ENCODE assay signal across 20 cellular contexts in the genomic region with DNA sequence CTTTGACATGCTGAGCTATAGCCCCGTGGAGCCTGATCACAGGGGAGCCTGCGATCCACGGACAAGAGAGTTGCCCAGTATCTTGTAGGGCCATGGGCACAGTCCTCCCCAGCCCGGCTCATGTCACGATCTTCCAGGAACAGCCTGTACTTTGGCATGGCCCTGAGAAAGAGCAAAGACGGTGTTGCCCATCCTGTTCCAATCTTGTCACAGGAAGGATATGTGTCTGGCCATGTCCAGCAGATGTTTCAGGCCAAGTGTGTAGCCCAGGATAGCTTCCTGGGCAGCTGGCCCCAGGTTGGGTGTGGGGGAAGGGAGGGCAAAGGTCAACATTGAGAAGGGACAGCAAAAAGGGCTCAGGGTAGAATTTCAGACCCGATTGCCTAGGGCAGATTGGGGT. TPM values are rescaled to one million over a fixed set of nuclear protein-coding genes. Genes with fewer than 3 reads are reported as not detected.
A peak's percentile ranks its signal among the peaks of the same experiment; 100 is the strongest.
DNase-seq lines count a peak whose midpoint lies in the region; ATAC-seq, FAIRE-seq and TF ChIP-seq lines count a peak whose summit lies in the region.
"Had no signal": no experiment of that assay in that cellular context is flagged by ENCODE, and none has a peak within 500 bp of the region (broad histone marks: within the 10 kb centered on the region; RNA-seq: fewer than 3 reads in every experiment).

No MANE protein-coding gene starts in this region.

- no peak overlapping the region; the same call in 1 of the 2 replicates for H3K4me2 ChIP-seq in HepG2 (ENCODE audit: low read depth, low read length)
- H3K4me2 ChIP-seq in osteoblast (ENCODE audit: insufficient read depth, low read length): no peak overlapping the region
- H3K4me2 ChIP-seq: KMS-11 had no signal

- POLR2A ChIA-PET in HepG2 (lab: Yijun Ruan, JAX): interaction anchor here (1.1 to 1.4 kb wide), 4 partner anchors 16 to 40 kb away, joined by 3 to 7 read pairs (median 3); a partner anchor contains a TSS

- TF ChIP-seq CTCF in liver (IDR thresholded peaks at IDR 0.05; ENCODE audit: low read depth, low read length, missing input control) (no peak), HepG2 (CRISPR knock-in tag; IDR thresholded peaks at IDR 0.05) (no peak), left ventricle myocardium inferior (IDR thresholded peaks at IDR 0.05; ENCODE audit: borderline replicate concordance) (no peak), osteoblast (IDR thresholded peaks at IDR 0.05; ENCODE audit: extremely low read depth, low read depth, low read length) (no peak), coronary artery (IDR thresholded peaks at IDR 0.05) (no peak)

- H3K9ac ChIP-seq in liver (ENCODE audit: low read depth in 1 of 2, low read length in 2 of 2): no peak overlapping the region
- no peak overlapping the region for H3K9ac ChIP-seq in HepG2 (ENCODE audit: insufficient read depth, low read depth, low read length)
- H3K9ac ChIP-seq: KMS-11 had no signal

- no TSS peak for BruUV-seq in HepG2 (replicated peaks; lab: Mats Ljungman, UMichigan)

- in situ Hi-C loops in HepG2 (cut with HindIII; ENCODE audit: extremely low pct_ligation_motif_present, low pct_unique_long_range_greater_than_20kb): no loop called here

- 74% methylated on average over 7 of the region's 7 CpGs for WGBS in liver
- 0% methylated on average over 3 of the region's 7 CpGs for WGBS in HepG2 (ENCODE audit: low lambda C conversion rate)

- CTCF ChIA-PET in HepG2 (lab: Yijun Ruan, JAX; ENCODE audit: low intra/inter-chr PET ratio, low total read pairs): no interaction called here

- H3K79me2 ChIP-seq in HepG2 (ENCODE audit: insufficient read depth, low read length): no peaks in the 10 kb centered on the region
- H3K79me2 ChIP-seq in osteoblast (ENCODE audit: insufficient read depth, low read length): no peaks in the 10 kb centered on the region

- no peak overlapping the region for H3K4me3 ChIP-seq in liver (ENCODE audit: low read depth in 1 of 3, low read length in 3 of 3)
- H3K4me3 ChIP-seq in HepG2 (replicated peaks in 1 of 3; ENCODE audit: insufficient read depth in 1 of 3, low read depth in 2 of 3, low read length in 3 of 3): no peak overlapping the region
- H3K4me3 ChIP-seq in left ventricle myocardium inferior: no peak overlapping the region
- no peak overlapping the region for H3K4me3 ChIP-seq in osteoblast (ENCODE audit: insufficient read depth, low read length)
- no peak overlapping the region for H3K4me3 ChIP-seq in coronary artery
- H3K4me3 ChIP-seq: SJSA1 had no signal

- H4K20me1 ChIP-seq in HepG2 (ENCODE audit: insufficient read depth, low read length) (no peaks in the 10 kb centered on the region), osteoblast (ENCODE audit: insufficient read depth, low read length) (no peaks in the 10 kb centered on the region)

- DNase-seq in HepG2 (ENCODE audit: low spot score): no peak
- no peak for DNase-seq in left ventricle myocardium inferior
- no peak for DNase-seq in osteoblast (ENCODE audit: insufficient read length, low spot score, missing footprints)
- DNase-seq in urothelium cell line (ENCODE audit: low spot score): no peak
- DNase-seq in NCI-H1105 treated with DMSO at 0.1 percent for 48 hours (lab: John Stamatoyannopoulos, UW): no peak
- DNase-seq in coronary artery (ENCODE audit: low spot score): no peak
- DNase-seq: Caco-2; CD4-positive, alpha-beta T cell; GF-D8; GOT3; MV-4-11; NCI-H187; NCI-H2227 treated with DMSO at 0.1 percent for 48 hours; NCI-H510A treated with DMSO at 0.1 percent for 48 hours; PC-3 had no signal

- H3K27ac ChIP-seq in liver (ENCODE audit: low read depth in 1 of 2, low read length in 2 of 2): no peak overlapping the region
- H3K27ac ChIP-seq in HepG2 (ENCODE audit: extremely low read length, insufficient read depth, low read length): no peak overlapping the region
- H3K27ac ChIP-seq in left ventricle myocardium inferior (replicated peaks): peak overlapping the region; percentile 33
- no peak overlapping the region for H3K27ac ChIP-seq in osteoblast (ENCODE audit: low read depth, low read length)
- no peak overlapping the region for H3K27ac ChIP-seq in coronary artery
- H3K27ac ChIP-seq: KMS-11, SJSA1 had no signal

- H3K36me3 ChIP-seq in liver (ENCODE audit: control insufficient read depth in 4 of 4, insufficient read depth in 3 of 4, low read depth in 1 of 4, low read length in 3 of 4): no peaks in the 10 kb centered on the region
- H3K36me3 ChIP-seq in HepG2 (replicated peaks in 1 of 2; ENCODE audit: control insufficient read depth in 1 of 2, insufficient read depth in 2 of 2, low read length in 2 of 2): no peaks in the 10 kb centered on the region
- H3K36me3 ChIP-seq in left ventricle myocardium inferior: no peaks in the 10 kb centered on the region
- no peaks in the 10 kb centered on the region for H3K36me3 ChIP-seq in osteoblast (ENCODE audit: insufficient read depth, low read length)
- H3K36me3 ChIP-seq: SJSA1 had no signal

- TF ChIP-seq EP300 in HepG2 (IDR thresholded peaks at IDR 0.05; ENCODE audit: low read depth in 2 of 2, low read length in 2 of 2) (no peak), HepG2 (CRISPR knock-in tag; IDR thresholded peaks at IDR 0.05; ENCODE audit: borderline replicate concordance) (no peak)

- no peak overlapping the region for H2AFZ ChIP-seq in HepG2 (ENCODE audit: low read length)
- peak overlapping the region; percentile 28 for H2AFZ ChIP-seq in osteoblast (ENCODE audit: low read length)

- H3K9me3 ChIP-seq in liver (ENCODE audit: control insufficient read depth in 4 of 4, low read length in 3 of 4) (no peaks in the 10 kb centered on the region), HepG2 (ENCODE audit: low read length) (no peaks in the 10 kb centered on the region), left ventricle myocardium inferior (replicated peaks) (no peaks in the 10 kb centered on the region), osteoblast (ENCODE audit: low read depth, low read length) (no peaks in the 10 kb centered on the region)
- H3K9me3 ChIP-seq: Caco-2, SJSA1 had no signal

- H3K27me3 ChIP-seq in liver (ENCODE audit: control insufficient read depth in 4 of 4, insufficient read depth in 4 of 4, low read length in 3 of 4): no peaks in the 10 kb centered on the region
- H3K27me3 ChIP-seq in HepG2 (ENCODE audit: control insufficient read depth in 1 of 2, insufficient read depth in 2 of 2, low read length in 2 of 2): peaks cover 4 to 26% of the 10 kb centered on the region in 2 experiments; a peak in 4 of 5 replicates
- H3K27me3 ChIP-seq in left ventricle myocardium inferior (ENCODE audit: low read depth): no peaks in the 10 kb centered on the region
- no peaks in the 10 kb centered on the region for H3K27me3 ChIP-seq in osteoblast (ENCODE audit: insufficient read depth, low read length)
- H3K27me3 ChIP-seq: SJSA1 had no signal

- no peak for TF ChIP-seq POLR2A in HepG2 (IDR thresholded peaks at IDR 0.05; ENCODE audit: insufficient read depth in 1 of 2, low read depth in 2 of 2, low read length in 2 of 2)

- H3K4me1 ChIP-seq in liver (ENCODE audit: control insufficient read depth in 4 of 4, insufficient read depth in 4 of 4, low read length in 3 of 4): no peaks in the 10 kb centered on the region
- peaks cover 33% of the 10 kb centered on the region for H3K4me1 ChIP-seq in HepG2 (ENCODE audit: insufficient read depth, low read length)
- peaks cover 52% of the 10 kb centered on the region for H3K4me1 ChIP-seq in left ventricle myocardium inferior
- peaks cover 4% of the 10 kb centered on the region for H3K4me1 ChIP-seq in osteoblast (ENCODE audit: insufficient read depth, low read length)
- H3K4me1 ChIP-seq: Caco-2, SJSA1 had no signal

- intact Hi-C loops in HepG2 (cut with micrococcal nuclease; ENCODE audit: unreplicated experiment): no loop called here
- intact Hi-C loops in left ventricle myocardium inferior (cut with micrococcal nuclease): no loop called here

- FAIRE-seq in HepG2 (lab: Jason Lieb, UNC) (no peak), urothelium cell line (lab: Jason Lieb, UNC) (peak; percentile 42)
- FAIRE-seq: GM18507 had no signal

- ATAC-seq in HepG2: no peak
- no peak for ATAC-seq in GM21717 (IDR thresholded peaks at IDR 0.05; ENCODE audit: unreplicated experiment)
- ATAC-seq: PC-3 had no signal

- no peak for TF ChIP-seq RAD21 in liver (IDR thresholded peaks at IDR 0.05)
- TF ChIP-seq RAD21 in HepG2 (CRISPR knock-in tag; IDR thresholded peaks at IDR 0.05): no peak

RNA-seq across cellular contexts. Expression of a gene that starts 17.0 kb away (rescaled TPM):
- 100 to 1,000 TPM; 292 to 358 TPM for total RNA-seq in liver
- polyA plus RNA-seq in liver: 100 to 1,000 TPM; 418 to 789 TPM
- 1,348 and 1,507 TPM in 2 replicates for total RNA-seq in HepG2 (2016; rRNA removed; fragmentation: Illumina TruSeq; extraction: Trizol)
- 2,410 and 2,561 TPM in 2 replicates for total RNA-seq in HepG2 (2016; cell fraction: cytosol; rRNA removed; fragmentation: Illumina TruSeq; extraction: Trizol; ENCODE audit: low read depth)
- total RNA-seq in HepG2 (2016; cell fraction: insoluble cytoplasmic fraction; rRNA removed; fragmentation: Illumina TruSeq; extraction: Trizol): 1,336 and 1,557 TPM in 2 replicates
- 3,125 and 3,259 TPM in 2 replicates for total RNA-seq in HepG2 (2016; cell fraction: membrane; rRNA removed; fragmentation: Illumina TruSeq; extraction: Trizol)
- 561 and 582 TPM in 2 replicates for total RNA-seq in HepG2 (2016; cell fraction: nucleus; rRNA removed; fragmentation: Illumina TruSeq; extraction: Trizol)
- 2,212 and 2,263 TPM in 2 replicates for polyA plus RNA-seq in HepG2 (2011; rRNA removed)
- polyA plus RNA-seq in HepG2 (2011; cell fraction: cytosol; rRNA removed): 3,529 and 3,773 TPM in 2 replicates
- 1,156 and 1,364 TPM in 2 replicates for polyA plus RNA-seq in HepG2 (2011; cell fraction: nucleus; rRNA removed)
- 2,468 and 3,197 TPM in 2 replicates for polyA plus RNA-seq in HepG2 (2012)
- 3,334 and 3,729 TPM in 2 replicates for polyA plus RNA-seq in HepG2 (2016; cell fraction: cytosol; fragmentation: Illumina TruSeq; extraction: Trizol; ENCODE audit: low read depth)
- 2,145 and 2,237 TPM in 2 replicates for polyA plus RNA-seq in HepG2 (2016; cell fraction: insoluble cytoplasmic fraction; fragmentation: Illumina TruSeq; extraction: Trizol; ENCODE audit: low read depth)
- polyA plus RNA-seq in HepG2 (2016; cell fraction: membrane; fragmentation: Illumina TruSeq; extraction: Trizol; ENCODE audit: low read depth): 4,346 and 4,410 TPM in 2 replicates
- polyA plus RNA-seq in HepG2 (2016; cell fraction: nucleus; fragmentation: Illumina TruSeq; extraction: Trizol; ENCODE audit: insufficient read depth, low read depth): 1,173 and 1,267 TPM in 2 replicates
- 1,196 and 1,308 TPM in 2 replicates for polyA minus RNA-seq in HepG2 (2011; rRNA and poly(A)+ RNA removed; ENCODE audit: low replicate concordance)
- 819 and 837 TPM in 2 replicates for polyA minus RNA-seq in HepG2 (2011; cell fraction: cytosol; rRNA and poly(A)+ RNA removed)
- 324 and 432 TPM in 2 replicates for polyA minus RNA-seq in HepG2 (2011; cell fraction: nucleus; rRNA and poly(A)+ RNA removed)
- total RNA-seq in left ventricle myocardium inferior: 621 TPM
- 824 and 862 TPM in 2 replicates for total RNA-seq in osteoblast

RNA-seq across cellular contexts. Expression of a gene that starts 29.4 kb away (rescaled TPM):
- total RNA-seq in liver: 100 to 1,000 TPM in 1 of 2 donors, 10 to 100 TPM in 1; 69.5 to 241 TPM
- 100 to 1,000 TPM; 234 to 274 TPM for polyA plus RNA-seq in liver
- total RNA-seq in HepG2 (2016; rRNA removed; fragmentation: Illumina TruSeq; extraction: Trizol): 112 and 113 TPM in 2 replicates
- total RNA-seq in HepG2 (2016; cell fraction: cytosol; rRNA removed; fragmentation: Illumina TruSeq; extraction: Trizol; ENCODE audit: low read depth): 24.7 and 29.0 TPM in 2 replicates
- 100 and 107 TPM in 2 replicates for total RNA-seq in HepG2 (2016; cell fraction: insoluble cytoplasmic fraction; rRNA removed; fragmentation: Illumina TruSeq; extraction: Trizol)
- 29.7 and 29.8 TPM in 2 replicates for total RNA-seq in HepG2 (2016; cell fraction: membrane; rRNA removed; fragmentation: Illumina TruSeq; extraction: Trizol)
- total RNA-seq in HepG2 (2016; cell fraction: nucleus; rRNA removed; fragmentation: Illumina TruSeq; extraction: Trizol): 46.2 and 55.9 TPM in 2 replicates
- 162 and 166 TPM in 2 replicates for polyA plus RNA-seq in HepG2 (2011; rRNA removed)
- 122 and 222 TPM in 2 replicates for polyA plus RNA-seq in HepG2 (2011; cell fraction: cytosol; rRNA removed)
- polyA plus RNA-seq in HepG2 (2011; cell fraction: nucleus; rRNA removed): 380 and 387 TPM in 2 replicates
- polyA plus RNA-seq in HepG2 (2012): 89.1 and 116 TPM in 2 replicates
- polyA plus RNA-seq in HepG2 (2016; cell fraction: cytosol; fragmentation: Illumina TruSeq; extraction: Trizol; ENCODE audit: low read depth): 18.6 and 25.0 TPM in 2 replicates
- 101 and 119 TPM in 2 replicates for polyA plus RNA-seq in HepG2 (2016; cell fraction: insoluble cytoplasmic fraction; fragmentation: Illumina TruSeq; extraction: Trizol; ENCODE audit: low read depth)
- polyA plus RNA-seq in HepG2 (2016; cell fraction: membrane; fragmentation: Illumina TruSeq; extraction: Trizol; ENCODE audit: low read depth): 26.8 and 28.5 TPM in 2 replicates
- polyA plus RNA-seq in HepG2 (2016; cell fraction: nucleus; fragmentation: Illumina TruSeq; extraction: Trizol; ENCODE audit: insufficient read depth, low read depth): 112 and 117 TPM in 2 replicates
- 110 and 460 TPM in 2 replicates for polyA minus RNA-seq in HepG2 (2011; rRNA and poly(A)+ RNA removed; ENCODE audit: low replicate concordance)
- polyA minus RNA-seq in HepG2 (2011; cell fraction: cytosol; rRNA and poly(A)+ RNA removed): 133 and 142 TPM in 2 replicates
- polyA minus RNA-seq in HepG2 (2011; cell fraction: nucleus; rRNA and poly(A)+ RNA removed): 75.1 and 77.0 TPM in 2 replicates
- total RNA-seq in left ventricle myocardium inferior: 20.2 TPM
- total RNA-seq in osteoblast: 35.7 and 37.6 TPM in 2 replicates

RNA-seq across cellular contexts. Expression of a gene that starts 37.8 kb away (rescaled TPM):
- total RNA-seq in liver: 10 to 100 TPM in 1 of 2 donors, 1 to 10 TPM in 1; 8.2 to 10.5 TPM
- polyA plus RNA-seq in liver: 10 to 100 TPM; 16.3 to 19.9 TPM
- 12.3 and 29.5 TPM in 2 replicates for total RNA-seq in HepG2 (2016; rRNA removed; fragmentation: Illumina TruSeq; extraction: Trizol)
- 29.8 and 42.0 TPM in 2 replicates for total RNA-seq in HepG2 (2016; cell fraction: cytosol; rRNA removed; fragmentation: Illumina TruSeq; extraction: Trizol; ENCODE audit: low read depth)
- total RNA-seq in HepG2 (2016; cell fraction: insoluble cytoplasmic fraction; rRNA removed; fragmentation: Illumina TruSeq; extraction: Trizol): 13.9 and 25.2 TPM in 2 replicates
- total RNA-seq in HepG2 (2016; cell fraction: membrane; rRNA removed; fragmentation: Illumina TruSeq; extraction: Trizol): 28.5 and 40.2 TPM in 2 replicates
- total RNA-seq in HepG2 (2016; cell fraction: nucleus; rRNA removed; fragmentation: Illumina TruSeq; extraction: Trizol): 14.6 and 20.6 TPM in 2 replicates
- 46.9 and 53.9 TPM in 2 replicates for polyA plus RNA-seq in HepG2 (2011; rRNA removed)
- polyA plus RNA-seq in HepG2 (2011; cell fraction: cytosol; rRNA removed): 62.7 and 81.3 TPM in 2 replicates
- 21.1 and 27.5 TPM in 2 replicates for polyA plus RNA-seq in HepG2 (2011; cell fraction: nucleus; rRNA removed)
- polyA plus RNA-seq in HepG2 (2012): 15.4 and 26.5 TPM in 2 replicates
- 43.5 and 57.3 TPM in 2 replicates for polyA plus RNA-seq in HepG2 (2016; cell fraction: cytosol; fragmentation: Illumina TruSeq; extraction: Trizol; ENCODE audit: low read depth)
- 16.4 and 20.9 TPM in 2 replicates for polyA plus RNA-seq in HepG2 (2016; cell fraction: insoluble cytoplasmic fraction; fragmentation: Illumina TruSeq; extraction: Trizol; ENCODE audit: low read depth)
- 38.0 and 46.5 TPM in 2 replicates for polyA plus RNA-seq in HepG2 (2016; cell fraction: membrane; fragmentation: Illumina TruSeq; extraction: Trizol; ENCODE audit: low read depth)
- 40.2 and 40.9 TPM in 2 replicates for polyA plus RNA-seq in HepG2 (2016; cell fraction: nucleus; fragmentation: Illumina TruSeq; extraction: Trizol; ENCODE audit: insufficient read depth, low read depth)
- polyA minus RNA-seq in HepG2 (2011; rRNA and poly(A)+ RNA removed; ENCODE audit: low replicate concordance): 36.2 and 41.1 TPM in 2 replicates
- polyA minus RNA-seq in HepG2 (2011; cell fraction: cytosol; rRNA and poly(A)+ RNA removed): 12.3 and 12.7 TPM in 2 replicates
- 2.2 and 3.2 TPM in 2 replicates for polyA minus RNA-seq in HepG2 (2011; cell fraction: nucleus; rRNA and poly(A)+ RNA removed)
- 25.8 TPM for total RNA-seq in left ventricle myocardium inferior
- total RNA-seq in osteoblast: 16.5 and 18.8 TPM in 2 replicates

RNA-seq across cellular contexts. Expression of a gene that starts 38.9 kb away (rescaled TPM):
- total RNA-seq in liver: 10 to 100 TPM; 24.3 to 43.3 TPM
- polyA plus RNA-seq in liver: 100 to 1,000 TPM in 1 of 2 donors, 10 to 100 TPM in 1; 90.6 to 127 TPM
- total RNA-seq in HepG2 (2016; rRNA removed; fragmentation: Illumina TruSeq; extraction: Trizol): 40.4 and 44.4 TPM in 2 replicates
- 13.6 and 18.3 TPM in 2 replicates for total RNA-seq in HepG2 (2016; cell fraction: cytosol; rRNA removed; fragmentation: Illumina TruSeq; extraction: Trizol; ENCODE audit: low read depth)
- 39.5 and 45.7 TPM in 2 replicates for total RNA-seq in HepG2 (2016; cell fraction: insoluble cytoplasmic fraction; rRNA removed; fragmentation: Illumina TruSeq; extraction: Trizol)
- 31.7 and 38.5 TPM in 2 replicates for total RNA-seq in HepG2 (2016; cell fraction: membrane; rRNA removed; fragmentation: Illumina TruSeq; extraction: Trizol)
- total RNA-seq in HepG2 (2016; cell fraction: nucleus; rRNA removed; fragmentation: Illumina TruSeq; extraction: Trizol): 23.4 and 24.3 TPM in 2 replicates
- polyA plus RNA-seq in HepG2 (2011; rRNA removed): 102 and 108 TPM in 2 replicates
- polyA plus RNA-seq in HepG2 (2011; cell fraction: cytosol; rRNA removed): 95.9 and 104 TPM in 2 replicates
- 69.4 and 73.2 TPM in 2 replicates for polyA plus RNA-seq in HepG2 (2011; cell fraction: nucleus; rRNA removed)
- 40.5 and 57.0 TPM in 2 replicates for polyA plus RNA-seq in HepG2 (2012)
- 22.6 and 24.5 TPM in 2 replicates for polyA plus RNA-seq in HepG2 (2016; cell fraction: cytosol; fragmentation: Illumina TruSeq; extraction: Trizol; ENCODE audit: low read depth)
- 68.7 and 73.5 TPM in 2 replicates for polyA plus RNA-seq in HepG2 (2016; cell fraction: insoluble cytoplasmic fraction; fragmentation: Illumina TruSeq; extraction: Trizol; ENCODE audit: low read depth)
- polyA plus RNA-seq in HepG2 (2016; cell fraction: membrane; fragmentation: Illumina TruSeq; extraction: Trizol; ENCODE audit: low read depth): 44.0 and 45.5 TPM in 2 replicates
- 59.0 and 60.0 TPM in 2 replicates for polyA plus RNA-seq in HepG2 (2016; cell fraction: nucleus; fragmentation: Illumina TruSeq; extraction: Trizol; ENCODE audit: insufficient read depth, low read depth)
- polyA minus RNA-seq in HepG2 (2011; rRNA and poly(A)+ RNA removed; ENCODE audit: low replicate concordance): 111 and 118 TPM in 2 replicates
- polyA minus RNA-seq in HepG2 (2011; cell fraction: cytosol; rRNA and poly(A)+ RNA removed): 32.2 and 37.7 TPM in 2 replicates
- 17.9 and 25.7 TPM in 2 replicates for polyA minus RNA-seq in HepG2 (2011; cell fraction: nucleus; rRNA and poly(A)+ RNA removed)
- 14.6 TPM for total RNA-seq in left ventricle myocardium inferior
- total RNA-seq in osteoblast: 38.7 and 44.2 TPM in 2 replicates

RNA-seq across cellular contexts. Expression of a gene that starts 43.7 kb away (rescaled TPM):
- total RNA-seq in liver (1 to 10 TPM; 3.7 to 5.0 TPM), HepG2 (2016; rRNA removed; fragmentation: Illumina TruSeq; extraction: Trizol) (6.6 and 7.3 TPM in 2 replicates), left ventricle myocardium inferior (23.1 TPM), osteoblast (12.7 and 13.8 TPM in 2 replicates)
- polyA plus RNA-seq in liver (1 to 10 TPM; 1.5 to 3.7 TPM), HepG2 (2011; rRNA removed) (8.7 and 8.8 TPM in 2 replicates)
- total RNA-seq in HepG2 (2016; cell fraction: cytosol; rRNA removed; fragmentation: Illumina TruSeq; extraction: Trizol; ENCODE audit: low read depth): 4.7 and 5.1 TPM in 2 replicates
- 5.1 and 7.0 TPM in 2 replicates for total RNA-seq in HepG2 (2016; cell fraction: insoluble cytoplasmic fraction; rRNA removed; fragmentation: Illumina TruSeq; extraction: Trizol)
- 14.7 and 15.2 TPM in 2 replicates for total RNA-seq in HepG2 (2016; cell fraction: membrane; rRNA removed; fragmentation: Illumina TruSeq; extraction: Trizol)
- 4.6 and 4.7 TPM in 2 replicates for total RNA-seq in HepG2 (2016; cell fraction: nucleus; rRNA removed; fragmentation: Illumina TruSeq; extraction: Trizol)
- polyA plus RNA-seq in HepG2 (2011; cell fraction: cytosol; rRNA removed): 8.3 and 10.5 TPM in 2 replicates
- polyA plus RNA-seq in HepG2 (2011; cell fraction: nucleus; rRNA removed): 5.7 and 6.3 TPM in 2 replicates
- 2.9 and 3.4 TPM in 2 replicates for polyA plus RNA-seq in HepG2 (2012)
- polyA plus RNA-seq in HepG2 (2016; cell fraction: cytosol; fragmentation: Illumina TruSeq; extraction: Trizol; ENCODE audit: low read depth): 7.5 and 8.7 TPM in 2 replicates
- 9.3 and 11.6 TPM in 2 replicates for polyA plus RNA-seq in HepG2 (2016; cell fraction: insoluble cytoplasmic fraction; fragmentation: Illumina TruSeq; extraction: Trizol; ENCODE audit: low read depth)
- 15.7 and 19.4 TPM in 2 replicates for polyA plus RNA-seq in HepG2 (2016; cell fraction: membrane; fragmentation: Illumina TruSeq; extraction: Trizol; ENCODE audit: low read depth)
- polyA plus RNA-seq in HepG2 (2016; cell fraction: nucleus; fragmentation: Illumina TruSeq; extraction: Trizol; ENCODE audit: insufficient read depth, low read depth): 7.9 and 8.3 TPM in 2 replicates
- polyA minus RNA-seq in HepG2 (2011; rRNA and poly(A)+ RNA removed; ENCODE audit: low replicate concordance): 31.6 and 87.2 TPM in 2 replicates
- 8.1 and 9.1 TPM in 2 replicates for polyA minus RNA-seq in HepG2 (2011; cell fraction: cytosol; rRNA and poly(A)+ RNA removed)
- 4.6 and 5.6 TPM in 2 replicates for polyA minus RNA-seq in HepG2 (2011; cell fraction: nucleus; rRNA and poly(A)+ RNA removed)
